Comparison of ENCODE assay signal across 1 cellular context in the genomic region with DNA sequence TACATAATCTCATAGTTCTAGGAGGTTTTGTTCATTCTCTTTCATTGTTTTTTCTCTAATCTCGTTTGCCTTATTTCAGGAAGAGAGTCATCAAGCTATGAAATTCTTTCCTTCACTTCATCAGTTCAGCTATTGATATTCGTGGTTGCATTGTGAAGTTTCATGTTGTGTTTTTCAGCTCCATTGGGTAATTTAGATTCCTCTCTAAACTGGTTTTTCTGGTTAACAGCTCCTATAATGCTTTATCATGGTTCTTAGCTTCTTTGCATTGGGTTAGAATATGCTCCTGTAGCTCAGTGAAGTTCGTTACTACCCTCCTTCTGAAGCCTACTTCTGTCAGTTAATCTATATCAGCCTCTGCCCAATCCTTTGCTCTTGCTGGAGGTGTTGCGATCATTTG.
TF ChIP-seq lines count a peak whose summit lies in the region.

No MANE protein-coding gene starts in this region.

TF ChIP-seq in WTC11, 78 proteins besides CTCF, POLR2A, EP300 and RAD21 (continued from another document):
- TF ChIP-seq EMX1 (CRISPR knock-in tag; IDR thresholded peaks at IDR 0.05) = no peak
- no peak for TF ChIP-seq E2F5 (CRISPR knock-in tag; IDR thresholded peaks at IDR 0.05)
- TF ChIP-seq, protein P1, sequence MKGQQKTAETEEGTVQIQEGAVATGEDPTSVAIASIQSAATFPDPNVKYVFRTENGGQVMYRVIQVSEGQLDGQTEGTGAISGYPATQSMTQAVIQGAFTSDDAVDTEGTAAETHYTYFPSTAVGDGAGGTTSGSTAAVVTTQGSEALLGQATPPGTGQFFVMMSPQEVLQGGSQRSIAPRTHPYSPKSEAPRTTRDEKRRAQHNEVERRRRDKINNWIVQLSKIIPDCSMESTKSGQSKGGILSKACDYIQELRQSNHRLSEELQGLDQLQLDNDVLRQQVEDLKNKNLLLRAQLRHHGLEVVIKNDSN (CRISPR knock-in tag; IDR thresholded peaks at IDR 0.05) = no peak
- no peak for TF ChIP-seq NFE2L1 (CRISPR knock-in tag; IDR thresholded peaks at IDR 0.05)
- TF ChIP-seq, protein P2, sequence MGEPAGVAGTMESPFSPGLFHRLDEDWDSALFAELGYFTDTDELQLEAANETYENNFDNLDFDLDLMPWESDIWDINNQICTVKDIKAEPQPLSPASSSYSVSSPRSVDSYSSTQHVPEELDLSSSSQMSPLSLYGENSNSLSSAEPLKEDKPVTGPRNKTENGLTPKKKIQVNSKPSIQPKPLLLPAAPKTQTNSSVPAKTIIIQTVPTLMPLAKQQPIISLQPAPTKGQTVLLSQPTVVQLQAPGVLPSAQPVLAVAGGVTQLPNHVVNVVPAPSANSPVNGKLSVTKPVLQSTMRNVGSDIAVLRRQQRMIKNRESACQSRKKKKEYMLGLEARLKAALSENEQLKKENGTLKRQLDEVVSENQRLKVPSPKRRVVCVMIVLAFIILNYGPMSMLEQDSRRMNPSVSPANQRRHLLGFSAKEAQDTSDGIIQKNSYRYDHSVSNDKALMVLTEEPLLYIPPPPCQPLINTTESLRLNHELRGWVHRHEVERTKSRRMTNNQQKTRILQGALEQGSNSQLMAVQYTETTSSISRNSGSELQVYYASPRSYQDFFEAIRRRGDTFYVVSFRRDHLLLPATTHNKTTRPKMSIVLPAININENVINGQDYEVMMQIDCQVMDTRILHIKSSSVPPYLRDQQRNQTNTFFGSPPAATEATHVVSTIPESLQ (CRISPR knock-in tag; IDR thresholded peaks at IDR 0.05) = no peak
- no peak for TF ChIP-seq ZNF263 (CRISPR knock-in tag; IDR thresholded peaks at IDR 0.05; ENCODE audit: low read depth)
